In the genomic region with DNA sequence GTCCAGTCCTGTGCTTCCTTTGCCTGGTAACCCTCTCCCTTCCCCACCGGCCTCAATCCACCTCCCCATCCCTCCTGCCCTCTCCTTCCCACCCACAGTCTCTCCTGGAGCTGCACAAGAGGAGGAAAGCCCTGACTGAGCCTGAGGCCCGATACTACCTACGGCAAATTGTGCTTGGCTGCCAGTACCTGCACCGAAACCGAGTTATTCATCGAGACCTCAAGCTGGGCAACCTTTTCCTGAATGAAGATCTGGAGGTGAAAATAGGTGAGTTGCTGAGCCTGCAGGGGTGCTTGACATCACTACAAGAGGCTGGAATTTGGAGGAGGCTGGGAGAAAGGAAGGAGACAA, we compare ENCODE assay signal across 11 cellular contexts. TPM values are rescaled to one million over a fixed set of nuclear protein-coding genes. Genes with fewer than 3 reads are reported as not detected.
DNase-seq lines count a peak whose midpoint lies in the region; ATAC-seq, FAIRE-seq and TF ChIP-seq lines count a peak whose summit lies in the region.
"Had no signal": no experiment of that assay in that cellular context is flagged by ENCODE, and none has a peak within 500 bp of the region (broad histone marks: within the 10 kb centered on the region; RNA-seq: fewer than 3 reads in every experiment).

No MANE protein-coding gene starts in this region.

- RAD21 ChIA-PET in GM12878 (lab: Charles Lee; ENCODE audit: unreplicated experiment), result interaction anchor here (0.7 to 1.2 kb wide), 2 partner anchors 46 to 309 kb away, joined by 3 to 6 read pairs; no protein-coding TSS in a partner anchor

- no peak for TF ChIP-seq POLR2A in GM12878 (IDR thresholded peaks at IDR 0.05; ENCODE audit: low read depth, low read length)

- no TSS peak for BruUV-seq in GM12878 (replicated peaks; lab: Mats Ljungman, UMichigan)

- SMC1A ChIA-PET in GM12878 (lab: Charles Lee; ENCODE audit: uncharacterized antibody, unreplicated experiment), result interaction anchor here (0.6 to 1.2 kb wide), 4 partner anchors 38 to 125 kb away, joined by 3 read pairs; a partner anchor contains a TSS

- POLR2A ChIA-PET in CD4-positive, alpha-beta memory T cell (lab: Charles Lee; ENCODE audit: partially characterized antibody), result no interaction called here
- POLR2A ChIA-PET in GM12878 (lab: Charles Lee), result interaction anchor here (0.6 kb wide), 1 partner anchor 257 kb away, joined by 3 read pairs; no protein-coding TSS in a partner anchor

- peaks cover 14% of the 10 kb centered on the region for H3K36me3 ChIP-seq in CD4-positive, alpha-beta memory T cell (ENCODE audit: insufficient read depth, low read length)
- peaks cover 18 to 24% of the 10 kb centered on the region in 2 experiments for H3K36me3 ChIP-seq in GM12878 (ENCODE audit: control insufficient read depth in 2 of 2, insufficient read depth in 2 of 2, low read length in 1 of 2)
- peaks cover 10% of the 10 kb centered on the region for H3K36me3 ChIP-seq in mucosa of stomach (ENCODE audit: control insufficient read depth, insufficient read depth, low read length)

- in situ Hi-C loops in GM12878 (cut with MboI), result no loop called here

- H3K27me3 Mint-ChIP-seq in CD4-positive, alpha-beta memory T cell, result no peaks in the 10 kb centered on the region

- CTCF ChIA-PET in CD4-positive, alpha-beta memory T cell (lab: Charles Lee; ENCODE audit: partially characterized antibody), result interaction anchor here (1.0 kb wide), 1 partner anchor 48 kb away, joined by 3 read pairs; no protein-coding TSS in a partner anchor
- CTCF ChIA-PET in GM12878 (lab: Yijun Ruan, JAX), result interaction anchor here (0.6 to 4.5 kb wide), 4 partner anchors 12 to 1380 kb away, joined by 3 to 26 read pairs (median 4); no protein-coding TSS in a partner anchor

- H3K27ac Mint-ChIP-seq in CD4-positive, alpha-beta memory T cell, result peak overlapping the region in 1 of 7 donors; percentile 48

- H3K4me1 Mint-ChIP-seq in CD4-positive, alpha-beta memory T cell, result peaks cover 8 to 28% (median 20%) of the 10 kb centered on the region in 4 donors

- DNase-seq in CD4-positive, alpha-beta memory T cell, result no peak
- no peak for DNase-seq in Jurkat, Clone E6-1 (ENCODE audit: low read depth, low spot score)
- DNase-seq in GM12878 (ENCODE audit: low read depth, low spot score), result no peak
- DNase-seq in SHP77 (lab: John Stamatoyannopoulos, UW), result no peak
- no peak for DNase-seq in AG08396 (ENCODE audit: low spot score)
- no peak for DNase-seq in NCI-H2029 (lab: John Stamatoyannopoulos, UW)

- no peaks in the 10 kb centered on the region; the same call in 1 of the 2 replicates for H4K20me1 ChIP-seq in GM12878 (ENCODE audit: control insufficient read depth, insufficient read depth)

- peak overlapping the region in 6 of 8 donors; percentile 2 to 89 (median 38) for H3K4me3 Mint-ChIP-seq in CD4-positive, alpha-beta memory T cell

- no peak for FAIRE-seq in GM12878 (lab: Jason Lieb, UNC)

- no peak overlapping the region for H3K4me3 ChIP-seq in CD4-positive, alpha-beta memory T cell (ENCODE audit: low read length in 2 of 2)
- H3K4me3 ChIP-seq in Jurkat, Clone E6-1 (ENCODE audit: low read length), result peak overlapping the region; percentile 69
- H3K4me3 ChIP-seq in GM12878 (peak overlapping the region; percentile 97), mucosa of stomach (ENCODE audit: low read length) (peak overlapping the region; percentile 45)

- WGBS in GM12878 (ENCODE audit: insufficient coverage, insufficient replicate concordance, low lambda C conversion rate, missing lambda C conversion rate), result 5% methylated on average over 6 of the region's 6 CpGs

- TF ChIP-seq CTCF in GM12878 (IDR thresholded peaks at IDR 0.05 in 2 of 3, conservative IDR thresholded peaks at IDR 0.05 in 1 of 3; ENCODE audit: control insufficient read depth in 2 of 3, extremely low read depth in 1 of 3, insufficient read depth in 1 of 3, low read depth in 3 of 3, low read length in 3 of 3), result no peak

- H2AFZ ChIP-seq in GM12878 (ENCODE audit: control insufficient read depth, low read depth, low read length), result no peak overlapping the region

- no peak for TF ChIP-seq EP300 in GM12878 (IDR thresholded peaks at IDR 0.05; ENCODE audit: borderline replicate concordance in 1 of 2, control insufficient read depth in 1 of 2, low read depth in 2 of 2, low read length in 2 of 2)

- H3K27ac ChIP-seq in CD4-positive, alpha-beta memory T cell (ENCODE audit: low read depth, low read length), result no peak overlapping the region
- H3K27ac ChIP-seq in GM12878 (ENCODE audit: control insufficient read depth, insufficient read depth), result peak overlapping the region; percentile 85

- H3K4me1 ChIP-seq in CD4-positive, alpha-beta memory T cell (ENCODE audit: insufficient read depth, low read length), result peaks cover 17% of the 10 kb centered on the region
- H3K4me1 ChIP-seq in GM12878 (ENCODE audit: control insufficient read depth, insufficient read depth, low read length) (peaks cover 14% of the 10 kb centered on the region), mucosa of stomach (ENCODE audit: control insufficient read depth, insufficient read depth, low read length) (peaks cover 14% of the 10 kb centered on the region)

- ATAC-seq in GM12878 (no peak), GM21381 (IDR thresholded peaks at IDR 0.05; ENCODE audit: unreplicated experiment) (no peak)
- ATAC-seq: sciatic nerve had no signal

- intact Hi-C loops in CD4-positive, alpha-beta memory T cell (cut with micrococcal nuclease), result loop anchor here (5.0 kb wide), 1 partner anchor 822 kb away; no protein-coding TSS in a partner anchor
- intact Hi-C loops in GM12878 (cut with micrococcal nuclease; ENCODE audit: unreplicated experiment), result loop anchor here (5.0 kb wide), 1 partner anchor 38 kb away; a partner anchor contains a TSS

- H3K9me3 ChIP-seq in CD4-positive, alpha-beta memory T cell (ENCODE audit: control insufficient read depth in 1 of 2, low read length in 2 of 2), result no peaks in the 10 kb centered on the region
- H3K9me3 ChIP-seq in GM12878 (replicated peaks; ENCODE audit: control insufficient read depth, insufficient read depth, low read length), result no peaks in the 10 kb centered on the region
- H3K9me3 ChIP-seq in mucosa of stomach (ENCODE audit: control insufficient read depth, low read length), result no peaks in the 10 kb centered on the region

- H3K79me2 ChIP-seq in GM12878 (ENCODE audit: control insufficient read depth, insufficient read depth, low read length), result peaks cover 42% of the 10 kb centered on the region

- no peaks in the 10 kb centered on the region for H3K27me3 ChIP-seq in CD4-positive, alpha-beta memory T cell (ENCODE audit: insufficient read depth, low read length)
- H3K27me3 ChIP-seq in GM12878 (replicated peaks in 1 of 2; ENCODE audit: control insufficient read depth in 2 of 2, insufficient read depth in 2 of 2, low read length in 1 of 2) (no peaks in the 10 kb centered on the region), mucosa of stomach (ENCODE audit: control insufficient read depth, insufficient read depth, low read length) (no peaks in the 10 kb centered on the region)

- no peak for TF ChIP-seq RAD21 in GM12878 (IDR thresholded peaks at IDR 0.05; ENCODE audit: insufficient read depth, low read depth, low read length)

- peaks cover 0 to 2% (median 0%) of the 10 kb centered on the region in 8 donors for H3K9me3 Mint-ChIP-seq in CD4-positive, alpha-beta memory T cell

- H3K4me2 ChIP-seq in GM12878 (ENCODE audit: control insufficient read depth, insufficient read depth), result peak overlapping the region; percentile 94

- H3K9ac ChIP-seq in GM12878 (ENCODE audit: control insufficient read depth, insufficient read depth, low read length) (peak overlapping the region; percentile 93), mucosa of stomach (ENCODE audit: low read length) (peak overlapping the region; percentile 38)

- H3K36me3 Mint-ChIP-seq in CD4-positive, alpha-beta memory T cell, result peaks cover 9 to 18% of the 10 kb centered on the region in 2 donors

RNA-seq across cellular contexts. Expression of a gene that starts 1.3 kb away (rescaled TPM):
- total RNA-seq in CD4-positive, alpha-beta memory T cell, result 1 to 10 TPM; 3.0 to 3.5 TPM
- polyA plus RNA-seq in CD4-positive, alpha-beta memory T cell, result under 1 TPM in 1 of 2 donors, not detected in 1; 0.18 TPM
- polyA plus RNA-seq in Jurkat, Clone E6-1 (2012; ENCODE audit: insufficient read depth, insufficient read length), result 167 TPM
- total RNA-seq in GM12878 (2013; cell fraction: nucleolus; rRNA removed), result 30.3 and 31.3 TPM in 2 replicates
- total RNA-seq in GM12878 (2014; rRNA removed) (67.2 and 79.9 TPM in 2 replicates), GM12878 (2014; rRNA removed; fragmentation: Illumina TruSeq; extraction: Trizol) (23.4 and 27.3 TPM in 2 replicates), GM12878 (2021) (120 and 124 TPM in 2 replicates)
- polyA plus RNA-seq in GM12878 (2011; ENCODE audit: low read depth), result 34.9 TPM
- polyA plus RNA-seq in GM12878 (2011; rRNA removed) (31.1 and 59.2 TPM in 2 replicates), GM12878 (2014; fragmentation: Illumina TruSeq; extraction: Trizol) (145 and 189 TPM in 2 replicates), GM12878 (2014; fragmentation: Nextera tagmentation; extraction: Ambion mirVana) (10 to 100 TPM; 11.3 to 19.5 TPM), GM12878 (2014; rRNA removed) (89.2 and 107 TPM in 2 replicates), GM12878 (2016; fragmentation: Nextera tagmentation; extraction: Ambion mirVana) (100 to 1,000 TPM; 184 to 191 TPM)
- 130 and 143 TPM in 2 replicates for polyA plus RNA-seq in GM12878 (2011; cell fraction: cytosol; rRNA removed)
- 110 and 138 TPM in 2 replicates for polyA plus RNA-seq in GM12878 (2011; cell fraction: nucleus; rRNA removed)
- 57.2 and 62.7 TPM in 2 replicates for polyA plus RNA-seq in GM12878 (2012)
- polyA minus RNA-seq in GM12878 (2011; rRNA and poly(A)+ RNA removed), result 91.2 and 129 TPM in 2 replicates
- polyA minus RNA-seq in GM12878 (2011; cell fraction: cytosol; rRNA and poly(A)+ RNA removed), result 66.0 and 72.7 TPM in 2 replicates
- polyA minus RNA-seq in GM12878 (2011; cell fraction: nucleus; rRNA and poly(A)+ RNA removed), result 30.6 and 52.5 TPM in 2 replicates

RNA-seq across cellular contexts. Expression of a gene that starts 33.1 kb away (rescaled TPM):
- total RNA-seq in CD4-positive, alpha-beta memory T cell, result not detected
- not detected for polyA plus RNA-seq in CD4-positive, alpha-beta memory T cell
- not detected for polyA plus RNA-seq in Jurkat, Clone E6-1 (2012; ENCODE audit: insufficient read depth, insufficient read length)
- total RNA-seq in GM12878 (2013; cell fraction: nucleolus; rRNA removed), result not detected in 2 replicates
- 0.51 and 0.71 TPM in 2 replicates for total RNA-seq in GM12878 (2014; rRNA removed)
- total RNA-seq in GM12878 (2014; rRNA removed; fragmentation: Illumina TruSeq; extraction: Trizol), result 0.09 and 0.36 TPM in 2 replicates
- 0.11 and 0.95 TPM in 2 replicates for total RNA-seq in GM12878 (2021)
- not detected for polyA plus RNA-seq in GM12878 (2011; ENCODE audit: low read depth)
- 0.14 TPM in 1 of 2 replicates, not detected in the other for polyA plus RNA-seq in GM12878 (2011; rRNA removed)
- not detected in 2 replicates for polyA plus RNA-seq in GM12878 (2011; cell fraction: cytosol; rRNA removed)
- polyA plus RNA-seq in GM12878 (2011; cell fraction: nucleus; rRNA removed), result not detected in 2 replicates
- not detected in 2 replicates for polyA plus RNA-seq in GM12878 (2012)
- polyA plus RNA-seq in GM12878 (2014; fragmentation: Illumina TruSeq; extraction: Trizol), result not detected in 2 replicates
- not detected for polyA plus RNA-seq in GM12878 (2014; fragmentation: Nextera tagmentation; extraction: Ambion mirVana)
- 0.46 TPM in 1 of 2 replicates, not detected in the other for polyA plus RNA-seq in GM12878 (2014; rRNA removed)
- polyA plus RNA-seq in GM12878 (2016; fragmentation: Nextera tagmentation; extraction: Ambion mirVana), result under 1 TPM in 1 of 2 experiments, not detected in 1; 0.06 TPM
- polyA minus RNA-seq in GM12878 (2011; rRNA and poly(A)+ RNA removed), result 0.80 TPM in 1 of 2 replicates, not detected in the other
- not detected in 2 replicates for polyA minus RNA-seq in GM12878 (2011; cell fraction: cytosol; rRNA and poly(A)+ RNA removed)
- 1.6 and 8.3 TPM in 2 replicates for polyA minus RNA-seq in GM12878 (2011; cell fraction: nucleus; rRNA and poly(A)+ RNA removed)
- total RNA-seq: activated CD8-positive, alpha-beta memory T cell treated with anti-CD3 and anti-CD28 coated beads for 36 hours; glomerular endothelial cell; sciatic nerve had no signal

RNA-seq across cellular contexts. Expression of a gene that starts 38.7 kb away (rescaled TPM):
- total RNA-seq in CD4-positive, alpha-beta memory T cell, result 10 to 100 TPM; 55.8 to 60.2 TPM
- polyA plus RNA-seq in CD4-positive, alpha-beta memory T cell, result 10 to 100 TPM; 55.9 to 59.5 TPM
- polyA plus RNA-seq in Jurkat, Clone E6-1 (2012; ENCODE audit: insufficient read depth, insufficient read length), result 83.5 TPM
- 94.9 and 104 TPM in 2 replicates for total RNA-seq in GM12878 (2013; cell fraction: nucleolus; rRNA removed)
- total RNA-seq in GM12878 (2014; rRNA removed) (49.1 and 61.9 TPM in 2 replicates), GM12878 (2014; rRNA removed; fragmentation: Illumina TruSeq; extraction: Trizol) (66.6 and 69.3 TPM in 2 replicates), GM12878 (2021) (84.7 and 86.6 TPM in 2 replicates)
- polyA plus RNA-seq in GM12878 (2011; ENCODE audit: low read depth), result 108 TPM
- polyA plus RNA-seq in GM12878 (2011; rRNA removed) (153 and 159 TPM in 2 replicates), GM12878 (2014; fragmentation: Illumina TruSeq; extraction: Trizol) (97.1 and 108 TPM in 2 replicates), GM12878 (2014; fragmentation: Nextera tagmentation; extraction: Ambion mirVana) (10 to 100 TPM; 69.2 to 72.5 TPM), GM12878 (2014; rRNA removed) (66.4 and 76.2 TPM in 2 replicates), GM12878 (2016; fragmentation: Nextera tagmentation; extraction: Ambion mirVana) (100 to 1,000 TPM; 123 to 126 TPM)
- polyA plus RNA-seq in GM12878 (2011; cell fraction: cytosol; rRNA removed), result 62.3 and 76.7 TPM in 2 replicates
- 77.1 and 78.1 TPM in 2 replicates for polyA plus RNA-seq in GM12878 (2011; cell fraction: nucleus; rRNA removed)
- 64.4 and 78.0 TPM in 2 replicates for polyA plus RNA-seq in GM12878 (2012)
- polyA minus RNA-seq in GM12878 (2011; rRNA and poly(A)+ RNA removed), result 97.7 and 177 TPM in 2 replicates
- 19.9 and 30.1 TPM in 2 replicates for polyA minus RNA-seq in GM12878 (2011; cell fraction: cytosol; rRNA and poly(A)+ RNA removed)
- polyA minus RNA-seq in GM12878 (2011; cell fraction: nucleus; rRNA and poly(A)+ RNA removed), result 23.0 and 29.5 TPM in 2 replicates

RNA-seq across cellular contexts. Expression of a gene that starts 38.9 kb away (rescaled TPM):
- 10 to 100 TPM; 12.4 to 15.0 TPM for total RNA-seq in CD4-positive, alpha-beta memory T cell
- polyA plus RNA-seq in CD4-positive, alpha-beta memory T cell, result 1 to 10 TPM; 5.4 to 7.2 TPM
- 13.4 TPM for polyA plus RNA-seq in Jurkat, Clone E6-1 (2012; ENCODE audit: insufficient read depth, insufficient read length)
- total RNA-seq in GM12878 (2013; cell fraction: nucleolus; rRNA removed), result 46.5 and 51.4 TPM in 2 replicates
- total RNA-seq in GM12878 (2014; rRNA removed) (15.8 and 18.0 TPM in 2 replicates), GM12878 (2014; rRNA removed; fragmentation: Illumina TruSeq; extraction: Trizol) (23.4 and 23.8 TPM in 2 replicates), GM12878 (2021) (17.1 and 17.3 TPM in 2 replicates)
- polyA plus RNA-seq in GM12878 (2011; ENCODE audit: low read depth), result 15.2 TPM
- polyA plus RNA-seq in GM12878 (2011; rRNA removed) (12.4 and 18.8 TPM in 2 replicates), GM12878 (2014; fragmentation: Illumina TruSeq; extraction: Trizol) (18.7 and 22.6 TPM in 2 replicates), GM12878 (2014; fragmentation: Nextera tagmentation; extraction: Ambion mirVana) (10 to 100 TPM in 1 of 2 experiments, 1 to 10 TPM in 1; 9.2 to 15.1 TPM), GM12878 (2014; rRNA removed) (12.2 and 17.8 TPM in 2 replicates), GM12878 (2016; fragmentation: Nextera tagmentation; extraction: Ambion mirVana) (10 to 100 TPM; 22.4 to 24.6 TPM)
- 6.7 and 7.9 TPM in 2 replicates for polyA plus RNA-seq in GM12878 (2011; cell fraction: cytosol; rRNA removed)
- polyA plus RNA-seq in GM12878 (2011; cell fraction: nucleus; rRNA removed), result 7.9 and 10.9 TPM in 2 replicates
- polyA plus RNA-seq in GM12878 (2012), result 11.0 and 12.7 TPM in 2 replicates
- polyA minus RNA-seq in GM12878 (2011; rRNA and poly(A)+ RNA removed), result 14.9 and 16.9 TPM in 2 replicates
- 7.5 and 8.0 TPM in 2 replicates for polyA minus RNA-seq in GM12878 (2011; cell fraction: cytosol; rRNA and poly(A)+ RNA removed)
- polyA minus RNA-seq in GM12878 (2011; cell fraction: nucleus; rRNA and poly(A)+ RNA removed), result 12.9 and 24.2 TPM in 2 replicates

Comparison
In these comparisons a context has a peak if more than half of its experiments do, and no peak if none do; other contexts are left out.
1. H3K4me3 ChIP-seq: peak in Jurkat, Clone E6-1 (single experiment), GM12878 (single experiment) and mucosa of stomach (single experiment); none in CD4-positive, alpha-beta memory T cell (0 of 2).
2. RNA of a gene that starts 1.3 kb away (total RNA-seq): 23.4 to 124 TPM in GM12878; 3.0 to 3.5 TPM in CD4-positive, alpha-beta memory T cell; every median in the first group is over 4 times any median in the second.